Comparison of ENCODE assay signal across 9 cellular contexts in genomic region chr2:3483227-3483985, GRCh38. TPM values are rescaled to one million over a fixed set of nuclear protein-coding genes. Genes with fewer than 3 reads are reported as not detected.
DNase-seq lines count a peak whose midpoint lies in the region; ATAC-seq, FAIRE-seq and TF ChIP-seq lines count a peak whose summit lies in the region.
"Had no signal": no experiment of that assay in that cellular context is flagged by ENCODE, and none has a peak within 500 bp of the region (broad histone marks: within the 10 kb centered on the region; RNA-seq: fewer than 3 reads in every experiment).

No MANE protein-coding gene starts in this region.

- DNase-seq in AG10803 (ENCODE audit: low read depth) (peak; percentile 29), epithelial cell of prostate (ENCODE audit: low read depth, low spot score) (peak; percentile 31), midbrain (lab: John Stamatoyannopoulos, UW) (peak; percentile 13), NCI-H526 treated with DMSO at 0.1 percent for 48 hours (lab: John Stamatoyannopoulos, UW) (no peak), GM12892 (ENCODE audit: insufficient read length) (no peak)
- DNase-seq: activated CD4-positive, alpha-beta memory T cell treated with anti-CD3 and anti-CD28 coated beads for 36 hours had no signal

- no peak overlapping the region for H3K27ac ChIP-seq in epithelial cell of prostate

- no peak for TF ChIP-seq CTCF in AG10803 (conservative IDR thresholded peaks at IDR 0.05; ENCODE audit: low read length)

- ATAC-seq in HG03457 (IDR thresholded peaks at IDR 0.05; ENCODE audit: unreplicated experiment) (peak; percentile 47), HG03139 (IDR thresholded peaks at IDR 0.05; ENCODE audit: unreplicated experiment) (no peak), HG03025 (IDR thresholded peaks at IDR 0.05; ENCODE audit: low FRiP score, unreplicated experiment) (no peak)

- no peak overlapping the region for H3K4me3 ChIP-seq in AG10803 (ENCODE audit: low read length)

- FAIRE-seq in GM12892 (lab: Jason Lieb, UNC), result no peak

- TF ChIP-seq POLR2A in GM12892 (IDR thresholded peaks at IDR 0.05; ENCODE audit: low read depth, low read length), result no peak

RNA-seq across cellular contexts. Expression of gene ADI1, which starts 35.9 kb away (rescaled TPM):
- polyA plus RNA-seq in GM12892 (2012; ENCODE audit: missing spikeins), result 15.3 TPM

Comparison
In these comparisons a context has a peak if more than half of its experiments do, and no peak if none do; other contexts are left out.
1. DNase-seq: peak in AG10803 (single experiment), epithelial cell of prostate (single experiment) and midbrain (single experiment); none in NCI-H526 treated with DMSO at 0.1 percent for 48 hours (single experiment) and GM12892 (single experiment).